15 cellular contexts compared by ENCODE assay signal in the genomic region with DNA sequence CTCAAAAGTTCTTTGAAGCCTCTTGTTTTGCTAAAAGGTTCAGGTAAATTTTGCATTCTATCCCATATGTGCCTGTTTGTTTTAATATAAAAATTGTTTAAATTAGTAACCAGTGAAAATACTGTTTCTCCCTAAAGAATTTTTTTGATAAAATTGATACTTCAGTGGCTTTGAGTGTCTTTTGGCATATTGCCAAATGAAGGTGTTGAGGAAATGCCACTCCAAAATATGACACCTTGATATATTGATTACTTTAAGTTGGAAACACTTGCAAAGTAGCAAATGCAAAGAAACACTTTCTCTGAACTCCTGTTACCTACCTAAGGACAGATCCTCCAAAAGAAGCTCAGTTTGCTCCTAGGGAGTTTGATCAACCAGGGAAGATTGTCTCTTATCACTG.
"Had no signal": no experiment of that assay in that cellular context is flagged by ENCODE, and none has a peak within 500 bp of the region (broad histone marks: within the 10 kb centered on the region; RNA-seq: fewer than 3 reads in every experiment).

No MANE protein-coding gene starts in this region.

- H3K27me3 Mint-ChIP-seq: brain; natural killer cell treated with Interleukin-12 subunit alpha and Interleukin-12 subunit beta and Interleukin-15 and Interleukin-18, amount 100 ng/mL, for 72 hours; stimulated activated naive B cell treated with anti-CD40 and anti-IgM and Interleukin-4, amounts not matched to agents 10 μg/mL and 1 μg/mL and 100 μg/mL, for 72 hours had no signal

- DNase-seq: activated CD4-positive, alpha-beta T cell treated with anti-CD3 and anti-CD28 coated beads for 48 hours; activated naive CD4-positive, alpha-beta T cell treated with Interleukin-2 at 50 U/mL for 16 hours; activated T-cell treated with anti-CD3 and anti-CD28 coated beads for 4 hours; central memory CD4-positive, alpha-beta T cell; esophagus squamous epithelium; hippocampal formation; left ventricle myocardium inferior; stimulated activated CD4-positive, alpha-beta T cell treated with anti-CD3 and anti-CD28 coated beads, Interleukin-2, amount 100 ng/mL, for 48 hours; stimulated activated naive B cell treated with anti-CD40 and anti-IgM and Interleukin-4, amounts not matched to agents 10 μg/mL and 1 μg/mL and 100 μg/mL, for 72 hours; T-helper 2 cell; thyroid gland; uterus had no signal

- H3K27me3 ChIP-seq: esophagus squamous epithelium, thyroid gland, uterus had no signal

- H3K4me1 ChIP-seq: uterus had no signal

- H3K36me3 ChIP-seq: thyroid gland, uterus had no signal

- H3K9me3 ChIP-seq: esophagus squamous epithelium, left ventricle myocardium inferior, thyroid gland, uterus had no signal

- ATAC-seq: natural killer cell treated with Interleukin-12 subunit alpha and Interleukin-12 subunit beta and Interleukin-15 and Interleukin-18, amount 100 ng/mL, for 72 hours; stimulated activated naive B cell treated with anti-CD40 and anti-IgM and Interleukin-4, amounts not matched to agents 10 μg/mL and 1 μg/mL and 100 μg/mL, for 72 hours had no signal

- H3K9me3 Mint-ChIP-seq: brain; natural killer cell treated with Interleukin-12 subunit alpha and Interleukin-12 subunit beta and Interleukin-15 and Interleukin-18, amount 100 ng/mL, for 72 hours had no signal

- H3K4me3 ChIP-seq: coronary artery, esophagus squamous epithelium, left ventricle myocardium inferior, thyroid gland, uterus had no signal

- H3K27ac Mint-ChIP-seq: brain; stimulated activated naive B cell treated with anti-CD40 and anti-IgM and Interleukin-4, amounts not matched to agents 10 μg/mL and 1 μg/mL and 100 μg/mL, for 72 hours had no signal

- H3K27ac ChIP-seq: coronary artery, esophagus squamous epithelium, left ventricle myocardium inferior, thyroid gland, uterus had no signal

- H3K4me3 Mint-ChIP-seq: brain; natural killer cell treated with Interleukin-12 subunit alpha and Interleukin-12 subunit beta and Interleukin-15 and Interleukin-18, amount 100 ng/mL, for 72 hours; stimulated activated naive B cell treated with anti-CD40 and anti-IgM and Interleukin-4, amounts not matched to agents 10 μg/mL and 1 μg/mL and 100 μg/mL, for 72 hours had no signal
